In the genomic region with DNA sequence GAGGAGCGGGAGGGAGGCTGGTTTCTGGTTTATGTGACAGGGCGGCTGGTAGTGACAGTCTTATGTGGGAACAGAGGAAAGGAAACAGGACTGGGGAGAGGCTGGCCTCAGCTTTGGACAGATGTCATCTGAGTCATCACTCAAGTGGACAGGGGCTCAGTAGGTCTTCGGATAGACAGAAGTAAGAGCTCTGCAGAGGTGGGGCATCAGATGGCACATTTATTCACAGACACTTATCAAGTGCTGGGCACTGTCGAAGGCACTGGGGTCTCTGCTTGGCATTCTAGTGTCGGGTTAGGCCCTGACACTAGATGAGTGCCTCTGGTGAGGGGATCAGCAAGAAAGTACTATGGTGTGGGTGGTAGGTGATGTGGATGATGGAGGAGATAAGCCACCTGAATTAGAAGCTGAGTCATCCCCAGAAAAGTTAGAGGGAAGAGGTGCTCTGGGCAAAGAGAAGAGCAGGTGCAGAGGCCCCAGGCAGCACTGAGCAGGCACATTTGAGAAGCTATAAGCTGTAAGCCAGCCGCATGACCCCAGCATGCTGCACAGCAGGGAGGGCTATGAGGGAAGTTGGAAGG, we compare ENCODE assay signal across 7 cellular contexts. TPM values are rescaled to one million over a fixed set of nuclear protein-coding genes. Genes with fewer than 3 reads are reported as not detected.
DNase-seq lines count a peak whose midpoint lies in the region; ATAC-seq lines count a peak whose summit lies in the region.

No MANE protein-coding gene starts in this region.

- no peaks in the 10 kb centered on the region for H3K9me3 Mint-ChIP-seq in activated T-cell treated with anti-CD3 and anti-CD28 coated beads, Interleukin-2, amount 50 U/mL, for 72 hours

- peak overlapping the region; percentile 39 for H3K27ac Mint-ChIP-seq in activated T-cell treated with anti-CD3 and anti-CD28 coated beads, Interleukin-2, amount 50 U/mL, for 72 hours

- ATAC-seq in GM18508 (IDR thresholded peaks at IDR 0.05; ENCODE audit: insufficient read depth, unreplicated experiment) (peak; percentile 47), HG02885 (IDR thresholded peaks at IDR 0.05; ENCODE audit: poor library complexity, unreplicated experiment) (peak; percentile 63), HG03460 (IDR thresholded peaks at IDR 0.05; ENCODE audit: unreplicated experiment) (no peak), left lobe of liver (no peak)
- peak; percentile 84 to 88 for ATAC-seq in activated T-cell treated with anti-CD3 and anti-CD28 coated beads, Interleukin-2, amount 50 U/mL, for 72 hours (replicated peaks in 1 of 2)

- H3K4me3 Mint-ChIP-seq in activated T-cell treated with anti-CD3 and anti-CD28 coated beads, Interleukin-2, amount 50 U/mL, for 72 hours: peak overlapping the region; percentile 56 to 70

- H3K27me3 Mint-ChIP-seq in activated T-cell treated with anti-CD3 and anti-CD28 coated beads, Interleukin-2, amount 50 U/mL, for 72 hours (ENCODE audit: low read depth): no peaks in the 10 kb centered on the region

- peak; percentile 34 to 50 for DNase-seq in activated T-cell treated with anti-CD3 and anti-CD28 coated beads, Interleukin-2, amount 50 U/mL, for 72 hours
- peak; percentile 51 for DNase-seq in stimulated activated CD4-positive, alpha-beta T cell treated with anti-CD3 and anti-CD28 coated beads, Interleukin-15, amount 100 ng/mL, for 24 hours
- DNase-seq in AML-193 (lab: John Stamatoyannopoulos, UW) (no peak), left lobe of liver (ENCODE audit: low spot score) (no peak)

- peaks cover 70% of the 10 kb centered on the region for H3K4me1 Mint-ChIP-seq in activated T-cell treated with anti-CD3 and anti-CD28 coated beads, Interleukin-2, amount 50 U/mL, for 72 hours (ENCODE audit: low read depth)

- no peaks in the 10 kb centered on the region for H3K36me3 Mint-ChIP-seq in activated T-cell treated with anti-CD3 and anti-CD28 coated beads, Interleukin-2, amount 50 U/mL, for 72 hours (ENCODE audit: insufficient read depth in 2 of 2)

RNA-seq across cellular contexts. Expression of a gene that starts 27.4 kb away (rescaled TPM):
- 10 to 100 TPM; 26.9 to 28.0 TPM for total RNA-seq in activated T-cell treated with anti-CD3 and anti-CD28 coated beads, Interleukin-2, amount 50 U/mL, for 72 hours
- 7.3 TPM for total RNA-seq in left lobe of liver

RNA-seq across cellular contexts. Expression of a gene that starts 33.7 kb away (rescaled TPM):
- total RNA-seq in activated T-cell treated with anti-CD3 and anti-CD28 coated beads, Interleukin-2, amount 50 U/mL, for 72 hours: 1 to 10 TPM; 1.5 TPM
- total RNA-seq in left lobe of liver: 2.6 TPM

RNA-seq across cellular contexts. Expression of a gene that starts 46.6 kb away (rescaled TPM):
- total RNA-seq in activated T-cell treated with anti-CD3 and anti-CD28 coated beads, Interleukin-2, amount 50 U/mL, for 72 hours: 100 to 1,000 TPM; 101 to 108 TPM
- total RNA-seq in left lobe of liver: 192 TPM

Comparison
In these comparisons a context has a peak if more than half of its experiments do, and no peak if none do; other contexts are left out.
1. ATAC-seq: peak in GM18508 (single experiment), HG02885 (single experiment) and activated T-cell treated with anti-CD3 and anti-CD28 coated beads, Interleukin-2, amount 50 U/mL, for 72 hours (2 of 2); none in HG03460 (single experiment) and left lobe of liver (single experiment).
2. DNase-seq: peak in activated T-cell treated with anti-CD3 and anti-CD28 coated beads, Interleukin-2, amount 50 U/mL, for 72 hours (2 of 2) and stimulated activated CD4-positive, alpha-beta T cell treated with anti-CD3 and anti-CD28 coated beads, Interleukin-15, amount 100 ng/mL, for 24 hours (single experiment); none in AML-193 (0 of 2) and left lobe of liver (single experiment).